In genomic region chr7:100075418-100075817, GRCh38 we compare ENCODE assay signal across 1 cellular context.
TF ChIP-seq lines count a peak whose summit lies in the region.

No MANE protein-coding gene starts in this region.

TF ChIP-seq in HepG2, 621 proteins besides CTCF, POLR2A, EP300 and RAD21:
- TF ChIP-seq ZNF720 (CRISPR knock-in tag; IDR thresholded peaks at IDR 0.05) (no peak), POLR2G (IDR thresholded peaks at IDR 0.05; ENCODE audit: low read depth, low read length) (0 out of 2 replicates have a peak, but pooled peaks have one; percentile 3), RBM22 (optimal IDR thresholded peaks at IDR 0.05; ENCODE audit: low read length) (peak; percentile 74), GFI1 (CRISPR knock-in tag; IDR thresholded peaks at IDR 0.05; ENCODE audit: borderline replicate concordance) (no peak), MXD3 (CRISPR knock-in tag; IDR thresholded peaks at IDR 0.05) (no peak), LRRFIP1 (CRISPR knock-in tag; conservative IDR thresholded peaks at IDR 0.05) (no peak), TGIF2 (CRISPR knock-in tag; IDR thresholded peaks at IDR 0.05) (no peak), SP140L (CRISPR knock-in tag; IDR thresholded peaks at IDR 0.05; ENCODE audit: borderline replicate concordance) (no peak), RBFOX2 (IDR thresholded peaks at IDR 0.05; ENCODE audit: low read depth, low read length) (peak; percentile 55; the same call in 1 of the 2 replicates)
